In the genomic region with DNA sequence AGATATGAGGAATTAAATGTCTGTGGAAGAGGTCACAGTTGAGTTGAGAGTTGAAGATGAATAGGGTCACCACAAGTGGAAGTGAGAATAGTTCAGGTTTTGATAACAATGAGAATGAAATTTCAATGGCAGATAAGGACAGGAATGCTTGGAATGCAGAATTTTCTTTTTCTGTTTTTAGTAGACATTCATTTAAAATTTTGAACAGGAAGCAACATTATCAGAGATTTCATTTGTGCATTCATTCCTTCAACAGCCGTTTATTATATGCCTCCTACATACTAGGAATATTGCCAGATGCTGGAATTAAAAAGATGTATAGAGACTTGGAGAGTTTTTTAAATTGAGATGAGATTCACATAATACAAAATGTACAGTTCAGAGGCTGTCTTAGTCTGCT, we compare ENCODE assay signal across 1 cellular context.
TF ChIP-seq lines count a peak whose summit lies in the region.

No MANE protein-coding gene starts in this region.

TF ChIP-seq in GM23338, 12 proteins besides CTCF, POLR2A, EP300 and RAD21 (continued from another document):
- no peak for TF ChIP-seq ZNF331 (CRISPR knock-in tag; IDR thresholded peaks at IDR 0.05; ENCODE audit: low read depth)
- TF ChIP-seq, protein P1, sequence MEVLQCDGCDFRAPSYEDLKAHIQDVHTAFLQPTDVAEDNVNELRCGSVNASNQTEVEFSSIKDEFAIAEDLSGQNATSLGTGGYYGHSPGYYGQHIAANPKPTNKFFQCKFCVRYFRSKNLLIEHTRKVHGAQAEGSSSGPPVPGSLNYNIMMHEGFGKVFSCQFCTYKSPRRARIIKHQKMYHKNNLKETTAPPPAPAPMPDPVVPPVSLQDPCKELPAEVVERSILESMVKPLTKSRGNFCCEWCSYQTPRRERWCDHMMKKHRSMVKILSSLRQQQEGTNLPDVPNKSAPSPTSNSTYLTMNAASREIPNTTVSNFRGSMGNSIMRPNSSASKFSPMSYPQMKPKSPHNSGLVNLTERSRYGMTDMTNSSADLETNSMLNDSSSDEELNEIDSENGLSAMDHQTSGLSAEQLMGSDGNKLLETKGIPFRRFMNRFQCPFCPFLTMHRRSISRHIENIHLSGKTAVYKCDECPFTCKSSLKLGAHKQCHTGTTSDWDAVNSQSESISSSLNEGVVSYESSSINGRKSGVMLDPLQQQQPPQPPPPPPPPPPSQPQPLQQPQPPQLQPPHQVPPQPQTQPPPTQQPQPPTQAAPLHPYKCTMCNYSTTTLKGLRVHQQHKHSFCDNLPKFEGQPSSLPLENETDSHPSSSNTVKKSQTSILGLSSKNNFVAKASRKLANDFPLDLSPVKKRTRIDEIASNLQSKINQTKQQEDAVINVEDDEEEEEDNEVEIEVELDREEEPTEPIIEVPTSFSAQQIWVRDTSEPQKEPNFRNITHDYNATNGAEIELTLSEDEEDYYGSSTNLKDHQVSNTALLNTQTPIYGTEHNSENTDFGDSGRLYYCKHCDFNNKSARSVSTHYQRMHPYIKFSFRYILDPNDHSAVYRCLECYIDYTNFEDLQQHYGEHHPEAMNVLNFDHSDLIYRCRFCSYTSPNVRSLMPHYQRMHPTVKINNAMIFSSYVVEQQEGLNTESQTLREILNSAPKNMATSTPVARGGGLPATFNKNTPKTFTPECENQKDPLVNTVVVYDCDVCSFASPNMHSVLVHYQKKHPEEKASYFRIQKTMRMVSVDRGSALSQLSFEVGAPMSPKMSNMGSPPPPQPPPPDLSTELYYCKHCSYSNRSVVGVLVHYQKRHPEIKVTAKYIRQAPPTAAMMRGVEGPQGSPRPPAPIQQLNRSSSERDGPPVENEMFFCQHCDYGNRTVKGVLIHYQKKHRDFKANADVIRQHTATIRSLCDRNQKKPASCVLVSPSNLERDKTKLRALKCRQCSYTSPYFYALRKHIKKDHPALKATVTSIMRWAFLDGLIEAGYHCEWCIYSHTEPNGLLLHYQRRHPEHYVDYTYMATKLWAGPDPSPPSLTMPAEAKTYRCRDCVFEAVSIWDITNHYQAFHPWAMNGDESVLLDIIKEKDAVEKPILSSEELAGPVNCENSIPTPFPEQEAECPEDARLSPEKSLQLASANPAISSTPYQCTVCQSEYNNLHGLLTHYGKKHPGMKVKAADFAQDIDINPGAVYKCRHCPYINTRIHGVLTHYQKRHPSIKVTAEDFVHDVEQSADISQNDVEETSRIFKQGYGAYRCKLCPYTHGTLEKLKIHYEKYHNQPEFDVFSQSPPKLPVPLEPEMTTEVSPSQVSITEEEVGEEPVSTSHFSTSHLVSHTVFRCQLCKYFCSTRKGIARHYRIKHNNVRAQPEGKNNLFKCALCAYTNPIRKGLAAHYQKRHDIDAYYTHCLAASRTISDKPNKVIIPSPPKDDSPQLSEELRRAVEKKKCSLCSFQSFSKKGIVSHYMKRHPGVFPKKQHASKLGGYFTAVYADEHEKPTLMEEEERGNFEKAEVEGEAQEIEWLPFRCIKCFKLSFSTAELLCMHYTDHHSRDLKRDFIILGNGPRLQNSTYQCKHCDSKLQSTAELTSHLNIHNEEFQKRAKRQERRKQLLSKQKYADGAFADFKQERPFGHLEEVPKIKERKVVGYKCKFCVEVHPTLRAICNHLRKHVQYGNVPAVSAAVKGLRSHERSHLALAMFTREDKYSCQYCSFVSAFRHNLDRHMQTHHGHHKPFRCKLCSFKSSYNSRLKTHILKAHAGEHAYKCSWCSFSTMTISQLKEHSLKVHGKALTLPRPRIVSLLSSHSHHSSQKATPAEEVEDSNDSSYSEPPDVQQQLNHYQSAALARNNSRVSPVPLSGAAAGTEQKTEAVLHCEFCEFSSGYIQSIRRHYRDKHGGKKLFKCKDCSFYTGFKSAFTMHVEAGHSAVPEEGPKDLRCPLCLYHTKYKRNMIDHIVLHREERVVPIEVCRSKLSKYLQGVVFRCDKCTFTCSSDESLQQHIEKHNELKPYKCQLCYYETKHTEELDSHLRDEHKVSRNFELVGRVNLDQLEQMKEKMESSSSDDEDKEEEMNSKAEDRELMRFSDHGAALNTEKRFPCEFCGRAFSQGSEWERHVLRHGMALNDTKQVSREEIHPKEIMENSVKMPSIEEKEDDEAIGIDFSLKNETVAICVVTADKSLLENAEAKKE (CRISPR knock-in tag; IDR thresholded peaks at IDR 0.05) = no peak
- no peak for TF ChIP-seq STAT1 (IDR thresholded peaks at IDR 0.05; ENCODE audit: unreplicated experiment)
- TF ChIP-seq, protein P2, sequence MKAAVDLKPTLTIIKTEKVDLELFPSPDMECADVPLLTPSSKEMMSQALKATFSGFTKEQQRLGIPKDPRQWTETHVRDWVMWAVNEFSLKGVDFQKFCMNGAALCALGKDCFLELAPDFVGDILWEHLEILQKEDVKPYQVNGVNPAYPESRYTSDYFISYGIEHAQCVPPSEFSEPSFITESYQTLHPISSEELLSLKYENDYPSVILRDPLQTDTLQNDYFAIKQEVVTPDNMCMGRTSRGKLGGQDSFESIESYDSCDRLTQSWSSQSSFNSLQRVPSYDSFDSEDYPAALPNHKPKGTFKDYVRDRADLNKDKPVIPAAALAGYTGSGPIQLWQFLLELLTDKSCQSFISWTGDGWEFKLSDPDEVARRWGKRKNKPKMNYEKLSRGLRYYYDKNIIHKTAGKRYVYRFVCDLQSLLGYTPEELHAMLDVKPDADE (IDR thresholded peaks at IDR 0.05) = no peak
- TF ChIP-seq ZNF114 (CRISPR knock-in tag; IDR thresholded peaks at IDR 0.05) = no peak
- no peak for TF ChIP-seq JUNB (IDR thresholded peaks at IDR 0.05; ENCODE audit: unreplicated experiment)
